ENCODE assay signal across 14 cellular contexts in genomic region chrX:40088803-40089540, GRCh38. TPM values are rescaled to one million over a fixed set of nuclear protein-coding genes. Genes with fewer than 3 reads are reported as not detected.
DNase-seq lines count a peak whose midpoint lies in the region; ATAC-seq and TF ChIP-seq lines count a peak whose summit lies in the region.
"Had no signal": no experiment of that assay in that cellular context is flagged by ENCODE, and none has a peak within 500 bp of the region (broad histone marks: within the 10 kb centered on the region; RNA-seq: fewer than 3 reads in every experiment).

No MANE protein-coding gene starts in this region.

- no peak for TF ChIP-seq CTCF in CD8-positive, alpha-beta T cell (IDR thresholded peaks at IDR 0.05)
- no peak for TF ChIP-seq CTCF in esophagus muscularis mucosa (IDR thresholded peaks at IDR 0.05)
- TF ChIP-seq CTCF in neural progenitor cell (IDR thresholded peaks at IDR 0.05) = no peak
- TF ChIP-seq CTCF in BE2C (IDR thresholded peaks at IDR 0.05; ENCODE audit: low read depth, low read length) = no peak
- TF ChIP-seq CTCF in PC-3 (conservative IDR thresholded peaks at IDR 0.05; ENCODE audit: low read depth, low read length) = no peak

- no peak overlapping the region for H3K27ac ChIP-seq in CD8-positive, alpha-beta T cell (ENCODE audit: low read depth, low read length)
- H3K27ac ChIP-seq in esophagus muscularis mucosa (replicated peaks in 1 of 4) (peak overlapping the region; percentile 63 to 80 (median 74)), neural progenitor cell (no peak overlapping the region), PC-3 (ENCODE audit: low read length) (no peak overlapping the region)
- H3K27ac ChIP-seq: epithelial cell of prostate had no signal

- intact Hi-C loops in CD8-positive, alpha-beta T cell (cut with DNase I, micrococcal nuclease) = no loop called here
- intact Hi-C loops in esophagus muscularis mucosa (cut with DNase I) = loop anchor here (5.0 kb wide), 2 partner anchors 77 to 182 kb away; no protein-coding TSS in a partner anchor
- intact Hi-C loops in PC-3 (cut with micrococcal nuclease) = no loop called here

- no peak for TF ChIP-seq POLR2A in esophagus muscularis mucosa (IDR thresholded peaks at IDR 0.05; ENCODE audit: low read depth)

- H3K4me3 ChIP-seq in CD8-positive, alpha-beta T cell (ENCODE audit: low read depth, low read length) = no peak overlapping the region
- H3K4me3 ChIP-seq in NT2/D1 (ENCODE audit: insufficient read length, low read depth) (peak overlapping the region; percentile 27), esophagus muscularis mucosa (no peak overlapping the region), neural progenitor cell (no peak overlapping the region), BE2C (ENCODE audit: low read depth, low read length) (no peak overlapping the region), PC-3 (ENCODE audit: low read length) (no peak overlapping the region)
- H3K4me3 ChIP-seq: mucosa of descending colon had no signal

- POLR2A ChIA-PET in CD8-positive, alpha-beta T cell (lab: Charles Lee) = interaction anchor here (1.0 kb wide), 1 partner anchor 87 kb away, joined by 3 read pairs; no protein-coding TSS in a partner anchor
- POLR2A ChIA-PET in PC-3 (lab: Charles Lee; ENCODE audit: unreplicated experiment) = interaction anchor here (0.6 kb wide), 1 partner anchor 9 kb away, joined by 8 read pairs; the partner anchor contains the start of gene BCOR

- H3K9me2 ChIP-seq in PC-3 (replicated peaks; ENCODE audit: low read length) = no peaks in the 10 kb centered on the region

- DNase-seq in CD8-positive, alpha-beta T cell = no peak
- no peak for DNase-seq in NT2/D1 (ENCODE audit: low read depth, low spot score)
- no peak for DNase-seq in esophagus muscularis mucosa (ENCODE audit: extremely low spot score)
- DNase-seq in neural progenitor cell (ENCODE audit: low spot score) = no peak
- no peak for DNase-seq in BE2C
- no peak for DNase-seq in PC-3
- DNase-seq: activated CD4-positive, alpha-beta T cell treated with anti-CD3 and anti-CD28 coated beads, Interleukin-2, amount 50 U/mL, for 4 hours; activated gamma-delta T cell; caudate nucleus; MM.1S; mucosa of descending colon had no signal

- H4K20me1 ChIP-seq in neural progenitor cell (ENCODE audit: low read depth) (peaks cover 100% of the 10 kb centered on the region), PC-3 (ENCODE audit: low read length) (peaks cover 16% of the 10 kb centered on the region; the same call in 1 of the 2 replicates)

- H3K9me3 ChIP-seq in CD8-positive, alpha-beta T cell (ENCODE audit: low read length) = no peaks in the 10 kb centered on the region
- no peaks in the 10 kb centered on the region for H3K9me3 ChIP-seq in NT2/D1 (ENCODE audit: insufficient read depth, low read length)
- H3K9me3 ChIP-seq in esophagus muscularis mucosa = no peaks in the 10 kb centered on the region
- no peaks in the 10 kb centered on the region for H3K9me3 ChIP-seq in neural progenitor cell (ENCODE audit: low read depth)
- no peaks in the 10 kb centered on the region for H3K9me3 ChIP-seq in BE2C
- H3K9me3 ChIP-seq in PC-3 (ENCODE audit: low read length) = no peaks in the 10 kb centered on the region
- H3K9me3 ChIP-seq: mucosa of descending colon had no signal

- no peak for TF ChIP-seq EP300 in esophagus muscularis mucosa (IDR thresholded peaks at IDR 0.05)

- no peak overlapping the region for H2AFZ ChIP-seq in neural progenitor cell (replicated peaks)
- no peak overlapping the region for H2AFZ ChIP-seq in PC-3 (ENCODE audit: low read length)

- 28% methylated on average over 9 of the region's 9 CpGs for WGBS in esophagus muscularis mucosa

- H3F3A ChIP-seq in neural progenitor cell (ENCODE audit: low read depth) (peaks cover 53% of the 10 kb centered on the region), PC-3 (ENCODE audit: low read length, unreplicated experiment) (no peaks in the 10 kb centered on the region)

- H3K4me2 ChIP-seq in neural progenitor cell = peak overlapping the region; percentile 92
- H3K4me2 ChIP-seq in PC-3 (ENCODE audit: low read length) = no peak overlapping the region

- no peaks in the 10 kb centered on the region for H3K36me3 Mint-ChIP-seq in CD8-positive, alpha-beta T cell
- no peaks in the 10 kb centered on the region for H3K36me3 Mint-ChIP-seq in neural progenitor cell

- H3K4me3 Mint-ChIP-seq in CD8-positive, alpha-beta T cell = peak overlapping the region; percentile 39
- peak overlapping the region; percentile 60 for H3K4me3 Mint-ChIP-seq in neural progenitor cell

- CTCF ChIA-PET in CD8-positive, alpha-beta T cell (lab: Charles Lee) = no interaction called here
- CTCF ChIA-PET in PC-3 (lab: Charles Lee) = no interaction called here

- H3K9me3 Mint-ChIP-seq in CD8-positive, alpha-beta T cell = no peaks in the 10 kb centered on the region
- peaks cover 15% of the 10 kb centered on the region for H3K9me3 Mint-ChIP-seq in neural progenitor cell

- peak overlapping the region; percentile 77 for H3K9ac ChIP-seq in NT2/D1 (ENCODE audit: insufficient read length, low read depth)
- no peak overlapping the region for H3K9ac ChIP-seq in neural progenitor cell
- H3K9ac ChIP-seq in PC-3 (ENCODE audit: low read length) = no peak overlapping the region

- no peaks in the 10 kb centered on the region for H3K36me3 ChIP-seq in CD8-positive, alpha-beta T cell (ENCODE audit: insufficient read depth, low read length)
- H3K36me3 ChIP-seq in NT2/D1 (ENCODE audit: insufficient read depth, insufficient read length, low read length) (peaks cover 14% of the 10 kb centered on the region), esophagus muscularis mucosa (no peaks in the 10 kb centered on the region), neural progenitor cell (no peaks in the 10 kb centered on the region), BE2C (no peaks in the 10 kb centered on the region; the same call in 1 of the 2 replicates), PC-3 (ENCODE audit: low read depth, low read length) (no peaks in the 10 kb centered on the region)

- BruUV-seq in PC-3 (replicated peaks; lab: Mats Ljungman, UMichigan) = no TSS peak

- H3K27me3 Mint-ChIP-seq in CD8-positive, alpha-beta T cell (ENCODE audit: low read depth) = no peaks in the 10 kb centered on the region
- H3K27me3 Mint-ChIP-seq in neural progenitor cell (ENCODE audit: insufficient read depth, low read depth) = peaks cover 10% of the 10 kb centered on the region

- H3K79me2 ChIP-seq in neural progenitor cell (ENCODE audit: low read depth) = peaks cover 100% of the 10 kb centered on the region
- H3K79me2 ChIP-seq in PC-3 (ENCODE audit: low read length) = peaks cover 96% of the 10 kb centered on the region

- peaks cover 67% of the 10 kb centered on the region for H3K4me1 ChIP-seq in CD8-positive, alpha-beta T cell (ENCODE audit: insufficient read depth, low read length)
- H3K4me1 ChIP-seq in NT2/D1 (ENCODE audit: insufficient read depth, insufficient read length) (peaks cover 17% of the 10 kb centered on the region), esophagus muscularis mucosa (peaks cover 27 to 100% (median 93%) of the 10 kb centered on the region in 4 donors), neural progenitor cell (peaks cover 91% of the 10 kb centered on the region), BE2C (peaks cover 15% of the 10 kb centered on the region; the same call in 1 of the 2 replicates), PC-3 (ENCODE audit: insufficient read depth, low read length) (peaks cover 70% of the 10 kb centered on the region)

- H3K4me1 Mint-ChIP-seq in CD8-positive, alpha-beta T cell (ENCODE audit: low read depth) = peaks cover 78% of the 10 kb centered on the region
- H3K4me1 Mint-ChIP-seq in neural progenitor cell = peaks cover 73% of the 10 kb centered on the region

- H3K27ac Mint-ChIP-seq in CD8-positive, alpha-beta T cell = peak overlapping the region; percentile 41
- H3K27ac Mint-ChIP-seq in neural progenitor cell = peak overlapping the region; percentile 80

- H3K27me3 ChIP-seq in CD8-positive, alpha-beta T cell (ENCODE audit: insufficient read depth, low read length) = no peaks in the 10 kb centered on the region
- H3K27me3 ChIP-seq in NT2/D1 (ENCODE audit: insufficient read depth, insufficient read length) (peaks cover 32% of the 10 kb centered on the region), esophagus muscularis mucosa (peaks cover 0 to 18% (median 0%) of the 10 kb centered on the region in 4 donors), neural progenitor cell (peaks cover 96% of the 10 kb centered on the region), BE2C (no peaks in the 10 kb centered on the region), PC-3 (ENCODE audit: low read length) (no peaks in the 10 kb centered on the region)

- ATAC-seq in CD8-positive, alpha-beta T cell = no peak
- ATAC-seq in GM18868 (IDR thresholded peaks at IDR 0.05; ENCODE audit: unreplicated experiment) = no peak
- ATAC-seq in HG02970 (IDR thresholded peaks at IDR 0.05; ENCODE audit: low FRiP score, unreplicated experiment) = no peak
- ATAC-seq in PC-3 = no peak
- ATAC-seq: mucosa of descending colon had no signal

RNA-seq across cellular contexts. Expression of gene BCOR, which starts 8.8 kb away (rescaled TPM):
- total RNA-seq in CD8-positive, alpha-beta T cell = 10 to 100 TPM; 35.5 to 38.5 TPM
- total RNA-seq in esophagus muscularis mucosa = 10 to 100 TPM; 19.9 to 32.5 (median 26.0) TPM
- 29.5 and 32.4 TPM in 2 replicates for total RNA-seq in neural progenitor cell (ENCODE audit: low replicate concordance)
- polyA plus RNA-seq in BE2C (2012; ENCODE audit: insufficient read depth, insufficient read length, low read depth) = 61.8 TPM
- 21.8 and 41.9 TPM in 2 replicates for total RNA-seq in PC-3 (2014; rRNA removed)

Comparison
In these comparisons a context has a peak if more than half of its experiments do, and no peak if none do; other contexts are left out.
1. H3K27ac ChIP-seq: peak in esophagus muscularis mucosa (4 of 4); none in CD8-positive, alpha-beta T cell (single experiment), neural progenitor cell (single experiment) and PC-3 (single experiment).